8 cellular contexts compared by ENCODE assay signal in genomic region chr14:34983148-34983760, GRCh38. TPM values are rescaled to one million over a fixed set of nuclear protein-coding genes. Genes with fewer than 3 reads are reported as not detected.
DNase-seq lines count a peak whose midpoint lies in the region; ATAC-seq and TF ChIP-seq lines count a peak whose summit lies in the region.

No MANE protein-coding gene starts in this region.

- CTCF ChIA-PET in GM10248 (lab: Yijun Ruan, JAX), result interaction anchor here (0.9 to 1.8 kb wide), 3 partner anchors 10 to 114 kb away, joined by 3 to 5 read pairs (median 5); no protein-coding TSS in a partner anchor

- 1% methylated on average over 28 of the region's 28 CpGs for WGBS in hepatocyte (ENCODE audit: low lambda C conversion rate, missing lambda C conversion rate)

- peaks cover 3% of the 10 kb centered on the region for H4K20me1 ChIP-seq in hepatocyte (ENCODE audit: insufficient read depth, poor library complexity, severe bottlenecking)

- H3K9me2 ChIP-seq in hepatocyte (replicated peaks; ENCODE audit: insufficient read depth), result no peaks in the 10 kb centered on the region

- H3K36me3 ChIP-seq in hepatocyte (replicated peaks; ENCODE audit: insufficient read depth, low read depth) (no peaks in the 10 kb centered on the region), stomach smooth muscle (ENCODE audit: control insufficient read depth in 2 of 2, insufficient read depth in 2 of 2, low read length in 2 of 2) (no peaks in the 10 kb centered on the region)

- H3K9ac ChIP-seq in stomach smooth muscle (ENCODE audit: low read length in 2 of 2), result peak overlapping the region; percentile 95 to 98

- H2AFZ ChIP-seq in hepatocyte, result peak overlapping the region; percentile 61

- peak; percentile 4 for DNase-seq in SW480 (ENCODE audit: low spot score)
- no peak for DNase-seq in hepatocyte (ENCODE audit: low spot score)
- no peak for DNase-seq in activated effector memory CD4-positive, alpha-beta T cell treated with Interleukin-2 at 50 U/mL for 16 hours
- DNase-seq in GM10248 (ENCODE audit: extremely low spot score), result no peak
- no peak for DNase-seq in NCI-H526 (lab: John Stamatoyannopoulos, UW)

- peak overlapping the region; percentile 86 for H3K4me2 ChIP-seq in hepatocyte

- H3K27me3 ChIP-seq in hepatocyte, result no peaks in the 10 kb centered on the region
- H3K27me3 ChIP-seq in stomach smooth muscle (ENCODE audit: control insufficient read depth in 1 of 2, insufficient read depth in 2 of 2, low read length in 2 of 2), result no peaks in the 10 kb centered on the region

- H3K4me3 ChIP-seq in hepatocyte (peak overlapping the region; percentile 28), stomach smooth muscle (ENCODE audit: low read length in 2 of 2) (peak overlapping the region; percentile 93 to 97)

- peak overlapping the region; percentile 93 for H3K27ac ChIP-seq in hepatocyte
- peak overlapping the region; percentile 99 for H3K27ac ChIP-seq in stomach smooth muscle (ENCODE audit: low read length)

- H3K9me3 ChIP-seq in hepatocyte (ENCODE audit: low read depth), result no peaks in the 10 kb centered on the region
- no peaks in the 10 kb centered on the region for H3K9me3 ChIP-seq in stomach smooth muscle (ENCODE audit: control insufficient read depth in 2 of 2, low read length in 2 of 2)

- peaks cover 69% of the 10 kb centered on the region for H3K79me2 ChIP-seq in hepatocyte

- H3K4me1 ChIP-seq in hepatocyte (ENCODE audit: insufficient read depth), result peaks cover 22% of the 10 kb centered on the region
- peaks cover 17% of the 10 kb centered on the region for H3K4me1 ChIP-seq in stomach smooth muscle (ENCODE audit: control insufficient read depth, insufficient read depth, low read length)

- POLR2A ChIA-PET in GM10248 (lab: Yijun Ruan, JAX), result interaction anchor here (0.5 to 1.0 kb wide), 4 partner anchors 63 to 365 kb away, joined by 3 to 7 read pairs (median 3); partner anchors contain the start of gene FAM177A1

- TF ChIP-seq CTCF in hepatocyte (IDR thresholded peaks at IDR 0.05; ENCODE audit: poor library complexity) (no peak), GM10248 (IDR thresholded peaks at IDR 0.05; ENCODE audit: control extremely low read depth, extremely low read depth, low read depth, missing control alignments) (no peak)

- ATAC-seq in GM18868 (IDR thresholded peaks at IDR 0.05; ENCODE audit: unreplicated experiment), result peak; percentile 22
- ATAC-seq in HG02884 (IDR thresholded peaks at IDR 0.05; ENCODE audit: unreplicated experiment), result peak; percentile 16

RNA-seq across cellular contexts. Expression of gene SRP54, which starts 0.5 kb away (rescaled TPM):
- total RNA-seq in hepatocyte, result 85.1 and 96.2 TPM in 2 replicates
- 63.1 and 77.1 TPM in 2 replicates for polyA plus RNA-seq in hepatocyte
